16 cellular contexts compared by ENCODE assay signal in genomic region chr18:2354292-2354691, GRCh38.
DNase-seq lines count a peak whose midpoint lies in the region; ATAC-seq and TF ChIP-seq lines count a peak whose summit lies in the region.
"Had no signal": no experiment of that assay in that cellular context is flagged by ENCODE, and none has a peak within 500 bp of the region (broad histone marks: within the 10 kb centered on the region; RNA-seq: fewer than 3 reads in every experiment).

No MANE protein-coding gene starts in this region.

- H3K27me3 Mint-ChIP-seq in T-cell = peaks cover 7 to 32% of the 10 kb centered on the region in 2 donors

- no peaks in the 10 kb centered on the region for H3K9me3 Mint-ChIP-seq in T-cell
- H3K9me3 Mint-ChIP-seq: CD4-positive, alpha-beta T cell had no signal

- H3K36me3 Mint-ChIP-seq in T-cell = no peaks in the 10 kb centered on the region

- no peak overlapping the region for H3K27ac Mint-ChIP-seq in T-cell
- H3K27ac Mint-ChIP-seq: B cell; CD4-positive, alpha-beta T cell had no signal

- POLR2A ChIA-PET in T-cell (lab: Charles Lee) = no interaction called here

- H3K27ac ChIP-seq in dorsolateral prefrontal cortex = no peak overlapping the region

- no peaks in the 10 kb centered on the region for H3K4me1 Mint-ChIP-seq in T-cell
- H3K4me1 Mint-ChIP-seq: B cell had no signal

- H3K27me3 ChIP-seq in dorsolateral prefrontal cortex = no peaks in the 10 kb centered on the region

- no peak overlapping the region for H3K4me3 Mint-ChIP-seq in T-cell
- H3K4me3 Mint-ChIP-seq: B cell; CD4-positive, alpha-beta T cell had no signal

- peak; percentile 92 for ATAC-seq in GM18907 (IDR thresholded peaks at IDR 0.05; ENCODE audit: unreplicated experiment)
- peak; percentile 82 for ATAC-seq in HG02678 (IDR thresholded peaks at IDR 0.05; ENCODE audit: unreplicated experiment)
- peak; percentile 85 for ATAC-seq in HG03354 (IDR thresholded peaks at IDR 0.05; ENCODE audit: poor library complexity, severe bottlenecking, unreplicated experiment)
- no peak for ATAC-seq in T-cell (replicated peaks in 1 of 4)
- ATAC-seq: K562 had no signal

- DNase-seq in dorsolateral prefrontal cortex = no peak
- DNase-seq in stimulated activated CD4-positive, alpha-beta T cell treated with anti-CD3 and anti-CD28 coated beads, Interleukin-1b, Interleukin-23, amount 100 ng/mL, for 48 hours = no peak
- DNase-seq in T-cell = no peak
- DNase-seq in GM19238 (ENCODE audit: insufficient read length, low spot score) = no peak
- DNase-seq: C1 segment of cervical spinal cord; Calu3; CD4-positive, alpha-beta T cell; DMS79; GOT3; Karpas-422 had no signal

- CTCF ChIA-PET in T-cell (lab: Charles Lee) = no interaction called here

- no peak overlapping the region for H3K4me3 ChIP-seq in dorsolateral prefrontal cortex
- H3K4me3 ChIP-seq: HAP-1, K562 had no signal

- intact Hi-C loops in dorsolateral prefrontal cortex (cut with DNase I) = no loop called here

- no peak for TF ChIP-seq CTCF in dorsolateral prefrontal cortex (IDR thresholded peaks at IDR 0.05 in 54 of 56, conservative IDR thresholded peaks at IDR 0.05 in 2 of 56; ENCODE audit: low read depth in 1 of 56, partially characterized antibody in 56 of 56)

Comparison
In these comparisons a context has a peak if more than half of its experiments do, and no peak if none do; other contexts are left out.
1. ATAC-seq: peak in GM18907 (single experiment), HG02678 (single experiment) and HG03354 (single experiment); none in T-cell (0 of 4).